ENCODE assay signal across 8 cellular contexts in the genomic region with DNA sequence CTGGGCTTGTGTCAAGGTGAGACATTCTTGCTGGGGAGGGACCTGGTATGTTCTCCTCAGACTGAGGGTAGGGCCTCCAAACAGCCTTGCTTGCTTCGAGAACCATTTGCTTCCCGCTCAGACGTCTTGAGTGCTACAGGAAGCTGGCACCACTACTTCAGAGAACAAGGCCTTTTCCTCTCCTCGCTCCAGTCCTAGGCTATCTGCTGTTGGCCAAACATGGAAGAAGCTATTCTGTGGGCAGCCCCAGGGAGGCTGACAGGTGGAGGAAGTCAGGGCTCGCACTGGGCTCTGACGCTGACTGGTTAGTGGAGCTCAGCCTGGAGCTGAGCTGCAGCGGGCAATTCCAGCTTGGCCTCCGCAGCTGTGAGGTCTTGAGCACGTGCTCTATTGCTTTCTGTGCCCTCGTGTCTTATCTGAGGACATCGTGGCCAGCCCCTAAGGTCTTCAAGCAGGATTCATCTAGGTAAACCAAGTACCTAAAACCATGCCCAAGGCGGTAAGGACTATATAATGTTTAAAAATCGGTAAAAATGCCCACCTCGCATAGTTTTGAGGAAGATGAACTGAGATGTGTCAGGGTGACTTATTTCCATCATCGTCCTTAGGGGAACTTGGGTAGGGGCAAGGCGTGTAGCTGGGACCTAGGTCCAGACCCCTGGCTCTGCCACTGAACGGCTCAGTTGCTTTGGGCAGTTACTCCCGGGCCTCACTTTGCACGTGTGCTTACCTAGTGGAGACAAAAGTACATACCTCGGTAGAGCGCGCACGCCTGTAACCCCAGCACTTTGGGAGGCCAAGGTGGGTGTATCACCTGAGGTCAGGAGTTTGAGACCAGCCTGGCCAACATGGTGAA. TPM values are rescaled to one million over a fixed set of nuclear protein-coding genes. Genes with fewer than 3 reads are reported as not detected.
A peak's percentile ranks its signal among the peaks of the same experiment; 100 is the strongest.
DNase-seq lines count a peak whose midpoint lies in the region; ATAC-seq and TF ChIP-seq lines count a peak whose summit lies in the region.

No MANE protein-coding gene starts in this region.

- no peaks in the 10 kb centered on the region for H3K27me3 ChIP-seq in endodermal cell (ENCODE audit: control insufficient read depth, insufficient read depth, low read length, poor library complexity, severe bottlenecking)

- 86 to 89% methylated on average over 16 to 23 of the region's 23 CpGs for WGBS in endodermal cell (ENCODE audit: insufficient coverage in 1 of 2, insufficient read length in 1 of 2), 2 experiments

- peaks cover 41 to 42% of the 10 kb centered on the region in 2 donors for H3K36me3 Mint-ChIP-seq in activated naive CD4-positive, alpha-beta T cell treated with anti-CD3 and anti-CD28 coated beads, Interleukin-2, amount 50 U/mL, for 72 hours
- H3K36me3 Mint-ChIP-seq in endodermal cell (ENCODE audit: low read depth) = peaks cover 60% of the 10 kb centered on the region

- no peak overlapping the region for H3K9ac ChIP-seq in endodermal cell (ENCODE audit: extremely low read depth, low read length, poor library complexity, severe bottlenecking)

- no peaks in the 10 kb centered on the region for H3K27me3 Mint-ChIP-seq in endodermal cell (ENCODE audit: insufficient read depth)

- peaks cover 45% of the 10 kb centered on the region for H3K4me1 Mint-ChIP-seq in endodermal cell

- H3K4me1 ChIP-seq in endodermal cell (ENCODE audit: control insufficient read depth, insufficient read depth, low read length) = peaks cover 18% of the 10 kb centered on the region

- H3K9me3 Mint-ChIP-seq in activated naive CD4-positive, alpha-beta T cell treated with anti-CD3 and anti-CD28 coated beads, Interleukin-2, amount 50 U/mL, for 72 hours = no peaks in the 10 kb centered on the region
- H3K9me3 Mint-ChIP-seq in endodermal cell = peaks cover 2% of the 10 kb centered on the region

- H3K27ac Mint-ChIP-seq in activated naive CD4-positive, alpha-beta T cell treated with anti-CD3 and anti-CD28 coated beads, Interleukin-2, amount 50 U/mL, for 72 hours = peak overlapping the region; percentile 96 to 99
- H3K27ac Mint-ChIP-seq in endodermal cell = peak overlapping the region; percentile 99

- peaks cover 52% of the 10 kb centered on the region for H3K36me3 ChIP-seq in endodermal cell (ENCODE audit: control insufficient read depth, insufficient read depth, low read length)

- TF ChIP-seq CTCF in endodermal cell (conservative IDR thresholded peaks at IDR 0.05) = no peak

- no peak for ATAC-seq in activated naive CD4-positive, alpha-beta T cell treated with anti-CD3 and anti-CD28 coated beads, Interleukin-2, amount 50 U/mL, for 72 hours

- DNase-seq in activated naive CD4-positive, alpha-beta T cell treated with anti-CD3 and anti-CD28 coated beads, Interleukin-2, amount 50 U/mL, for 72 hours (ENCODE audit: low spot score in 2 of 2) = peak in 1 of 2 donors; percentile 37
- no peak for DNase-seq in activated naive CD4-positive, alpha-beta T cell treated with Interleukin-2 at 50 U/mL for 16 hours
- DNase-seq in RPMI8226 = peak; percentile 33
- DNase-seq in endodermal cell = peak; percentile 84
- peak; percentile 21 for DNase-seq in stimulated activated CD4-positive, alpha-beta T cell treated with anti-CD3 and anti-CD28 coated beads, Interleukin-1b, Interleukin-23, amount 100 ng/mL, for 48 hours
- no peak for DNase-seq in NK-92 (lab: John Stamatoyannopoulos, UW; ENCODE audit: unreplicated experiment)
- no peak for DNase-seq in NCI-H2081 (lab: John Stamatoyannopoulos, UW)
- DNase-seq in NCI-H2081 treated with DMSO at 0.1 percent for 48 hours (lab: John Stamatoyannopoulos, UW) = no peak

- H3K4me3 Mint-ChIP-seq in endodermal cell = no peak overlapping the region

- no peak overlapping the region for H3K4me3 ChIP-seq in endodermal cell (ENCODE audit: low read length)

- H3K27ac ChIP-seq in endodermal cell (ENCODE audit: low read depth, low read length) = no peak overlapping the region

- H3K9me3 ChIP-seq in endodermal cell (ENCODE audit: control insufficient read depth, low read length) = no peaks in the 10 kb centered on the region

RNA-seq across cellular contexts. Expression of gene GAPDH, which starts 4.3 kb away (rescaled TPM):
- 1,000 to 10,000 TPM; 5,900 to 8,209 TPM for total RNA-seq in activated naive CD4-positive, alpha-beta T cell treated with anti-CD3 and anti-CD28 coated beads, Interleukin-2, amount 50 U/mL, for 72 hours
- total RNA-seq in endodermal cell = 1,000 to 10,000 TPM; 2,848 to 5,273 TPM
- 3,905 TPM for polyA plus RNA-seq in endodermal cell (2013, experiment 1 of 2)
- 3,777 TPM for polyA plus RNA-seq in endodermal cell (2013, experiment 2 of 2)

RNA-seq across cellular contexts. Expression of gene IFFO1, which starts 17.2 kb away (rescaled TPM):
- 10 to 100 TPM; 10.3 to 16.4 TPM for total RNA-seq in activated naive CD4-positive, alpha-beta T cell treated with anti-CD3 and anti-CD28 coated beads, Interleukin-2, amount 50 U/mL, for 72 hours
- 10 to 100 TPM; 10.9 to 30.7 TPM for total RNA-seq in endodermal cell
- polyA plus RNA-seq in endodermal cell (2013, experiment 1 of 2) = 16.6 TPM
- 14.0 TPM for polyA plus RNA-seq in endodermal cell (2013, experiment 2 of 2)

RNA-seq across cellular contexts. Expression of gene NOP2, which starts 29.4 kb away (rescaled TPM):
- 10 to 100 TPM; 78.8 to 79.8 TPM for total RNA-seq in activated naive CD4-positive, alpha-beta T cell treated with anti-CD3 and anti-CD28 coated beads, Interleukin-2, amount 50 U/mL, for 72 hours
- total RNA-seq in endodermal cell = 100 to 1,000 TPM in 1 of 2 donors, 10 to 100 TPM in 1; 51.6 to 135 TPM
- polyA plus RNA-seq in endodermal cell (2013, experiment 1 of 2) = 43.2 TPM
- 38.9 TPM for polyA plus RNA-seq in endodermal cell (2013, experiment 2 of 2)

RNA-seq across cellular contexts. Expression of gene NCAPD2, which starts 44.7 kb away (rescaled TPM):
- 100 to 1,000 TPM; 208 to 276 TPM for total RNA-seq in activated naive CD4-positive, alpha-beta T cell treated with anti-CD3 and anti-CD28 coated beads, Interleukin-2, amount 50 U/mL, for 72 hours
- 100 to 1,000 TPM in 1 of 2 donors, 10 to 100 TPM in 1; 90.3 to 150 TPM for total RNA-seq in endodermal cell
- 118 TPM for polyA plus RNA-seq in endodermal cell (2013, experiment 1 of 2)
- polyA plus RNA-seq in endodermal cell (2013, experiment 2 of 2) = 118 TPM

RNA-seq across cellular contexts. Expression of gene MRPL51, which starts 45.6 kb away (rescaled TPM):
- total RNA-seq in activated naive CD4-positive, alpha-beta T cell treated with anti-CD3 and anti-CD28 coated beads, Interleukin-2, amount 50 U/mL, for 72 hours = 100 to 1,000 TPM; 305 to 440 TPM
- total RNA-seq in endodermal cell = 100 to 1,000 TPM; 196 to 450 TPM
- polyA plus RNA-seq in endodermal cell (2013, experiment 1 of 2) = 216 TPM
- polyA plus RNA-seq in endodermal cell (2013, experiment 2 of 2) = 234 TPM

Comparison
In these comparisons a context has a peak if more than half of its experiments do, and no peak if none do; other contexts are left out.
1. DNase-seq: peak in RPMI8226 (single experiment), endodermal cell (single experiment) and stimulated activated CD4-positive, alpha-beta T cell treated with anti-CD3 and anti-CD28 coated beads, Interleukin-1b, Interleukin-23, amount 100 ng/mL, for 48 hours (single experiment); none in activated naive CD4-positive, alpha-beta T cell treated with Interleukin-2 at 50 U/mL for 16 hours (single experiment), NK-92 (single experiment), NCI-H2081 (0 of 2) and NCI-H2081 treated with DMSO at 0.1 percent for 48 hours (single experiment).